ENCODE assay signal across 8 cellular contexts in genomic region chr5:143200781-143201398, GRCh38.
DNase-seq lines count a peak whose midpoint lies in the region; ATAC-seq and TF ChIP-seq lines count a peak whose summit lies in the region.

No MANE protein-coding gene starts in this region.

- H3K9me3 Mint-ChIP-seq in central memory CD8-positive, alpha-beta T cell: no peaks in the 10 kb centered on the region
- peaks cover 0 to 12% (median 0%) of the 10 kb centered on the region in 8 donors for H3K9me3 Mint-ChIP-seq in CD4-positive, alpha-beta memory T cell

- CTCF ChIA-PET in CD4-positive, alpha-beta memory T cell (lab: Charles Lee; ENCODE audit: partially characterized antibody): no interaction called here

- TF ChIP-seq CTCF in omental fat pad (IDR thresholded peaks at IDR 0.05): no peak

- no peak overlapping the region for H3K4me3 Mint-ChIP-seq in central memory CD8-positive, alpha-beta T cell
- no peak overlapping the region for H3K4me3 Mint-ChIP-seq in CD4-positive, alpha-beta memory T cell

- ATAC-seq in GM18511 (IDR thresholded peaks at IDR 0.05; ENCODE audit: unreplicated experiment): peak; percentile 67
- no peak for ATAC-seq in central memory CD8-positive, alpha-beta T cell (replicated peaks; ENCODE audit: extremely low read depth, poor library complexity, severe bottlenecking)
- ATAC-seq in omental fat pad (ENCODE audit: low FRiP score): peak; percentile 92
- no peak for ATAC-seq in HG02571 (IDR thresholded peaks at IDR 0.05; ENCODE audit: unreplicated experiment)

- intact Hi-C loops in CD4-positive, alpha-beta memory T cell (cut with micrococcal nuclease): no loop called here

- H3K36me3 Mint-ChIP-seq in central memory CD8-positive, alpha-beta T cell (ENCODE audit: insufficient read depth): no peaks in the 10 kb centered on the region
- H3K36me3 Mint-ChIP-seq in CD4-positive, alpha-beta memory T cell: peaks cover 0 to 33% of the 10 kb centered on the region in 2 donors

- H3K4me1 ChIP-seq in CD4-positive, alpha-beta memory T cell (ENCODE audit: insufficient read depth, low read length): no peaks in the 10 kb centered on the region

- no peaks in the 10 kb centered on the region for H3K27me3 ChIP-seq in CD4-positive, alpha-beta memory T cell (ENCODE audit: insufficient read depth, low read length)

- no peaks in the 10 kb centered on the region for H3K9me3 ChIP-seq in CD4-positive, alpha-beta memory T cell (ENCODE audit: control insufficient read depth in 1 of 2, low read length in 2 of 2)

- H3K4me3 ChIP-seq in CD4-positive, alpha-beta memory T cell (ENCODE audit: low read length in 2 of 2): no peak overlapping the region

- H3K27me3 Mint-ChIP-seq in central memory CD8-positive, alpha-beta T cell: no peaks in the 10 kb centered on the region
- no peaks in the 10 kb centered on the region for H3K27me3 Mint-ChIP-seq in CD4-positive, alpha-beta memory T cell

- H3K27ac ChIP-seq in CD4-positive, alpha-beta memory T cell (ENCODE audit: low read depth, low read length): no peak overlapping the region

- POLR2A ChIA-PET in CD4-positive, alpha-beta memory T cell (lab: Charles Lee; ENCODE audit: partially characterized antibody): no interaction called here

- peak overlapping the region; percentile 19 for H3K27ac Mint-ChIP-seq in central memory CD8-positive, alpha-beta T cell (ENCODE audit: low read depth)
- no peak overlapping the region for H3K27ac Mint-ChIP-seq in CD4-positive, alpha-beta memory T cell

- no peaks in the 10 kb centered on the region for H3K36me3 ChIP-seq in CD4-positive, alpha-beta memory T cell (ENCODE audit: insufficient read depth, low read length)

- peak; percentile 93 for DNase-seq in NCI-H1694 treated with DMSO at 0.1 percent for 48 hours (lab: John Stamatoyannopoulos, UW)
- no peak for DNase-seq in central memory CD8-positive, alpha-beta T cell (ENCODE audit: low spot score in 2 of 2)
- DNase-seq in omental fat pad (ENCODE audit: low spot score): no peak
- no peak for DNase-seq in CD4-positive, alpha-beta memory T cell
- DNase-seq in GOT3 (lab: John Stamatoyannopoulos, UW): no peak
- DNase-seq in SW480 (ENCODE audit: low spot score): no peak

- peaks cover 29% of the 10 kb centered on the region for H3K4me1 Mint-ChIP-seq in central memory CD8-positive, alpha-beta T cell
- peaks cover 0 to 7% (median 1%) of the 10 kb centered on the region in 4 donors for H3K4me1 Mint-ChIP-seq in CD4-positive, alpha-beta memory T cell

Comparison
In these comparisons a context has a peak if more than half of its experiments do, and no peak if none do; other contexts are left out.
1. ATAC-seq: peak in GM18511 (single experiment) and omental fat pad (single experiment); none in central memory CD8-positive, alpha-beta T cell (single experiment) and HG02571 (single experiment).